ENCODE assay signal across 13 cellular contexts in the genomic region with DNA sequence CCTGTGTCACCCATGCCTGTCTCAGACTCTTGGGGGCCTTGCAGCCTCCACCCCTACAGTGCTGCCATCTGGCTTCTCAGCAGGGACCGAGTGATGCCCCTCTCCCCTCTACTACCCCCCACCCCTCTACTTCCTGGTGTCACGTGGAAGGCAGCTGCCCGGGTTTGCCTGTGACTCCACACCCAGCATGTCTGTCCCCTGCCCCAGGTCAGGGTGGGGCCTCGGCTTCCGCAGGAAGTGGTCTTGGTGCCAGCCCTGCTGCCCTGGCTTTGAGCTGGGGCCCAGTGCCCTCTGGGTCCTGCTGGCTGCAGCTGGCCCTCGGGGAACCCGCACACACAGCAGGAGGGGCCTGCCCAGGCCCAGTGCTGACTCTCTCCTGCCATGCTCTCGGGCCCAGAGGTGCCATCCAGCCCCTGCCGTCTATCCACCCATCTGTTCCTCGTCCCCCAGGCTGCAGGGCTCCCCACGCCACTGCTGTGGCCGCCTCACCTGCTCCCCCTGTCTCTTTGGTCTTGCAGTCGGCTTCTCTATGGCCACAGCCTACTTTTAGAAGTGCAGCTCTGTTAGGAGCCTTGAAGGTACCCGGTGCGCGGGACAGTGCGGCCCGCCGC. TPM values are rescaled to one million over a fixed set of nuclear protein-coding genes. Genes with fewer than 3 reads are reported as not detected.
DNase-seq lines count a peak whose midpoint lies in the region; ATAC-seq and FAIRE-seq lines count a peak whose summit lies in the region.
"Had no signal": no experiment of that assay in that cellular context is flagged by ENCODE, and none has a peak within 500 bp of the region (broad histone marks: within the 10 kb centered on the region; RNA-seq: fewer than 3 reads in every experiment).

No MANE protein-coding gene starts in this region.

- no peaks in the 10 kb centered on the region for H3K27me3 Mint-ChIP-seq in IgD-negative memory B cell
- no peaks in the 10 kb centered on the region for H3K27me3 Mint-ChIP-seq in naive B cell

- peak overlapping the region in 2 of 4 donors; percentile 85 to 88 for H3K4me3 Mint-ChIP-seq in IgD-negative memory B cell
- peak overlapping the region in 7 of 8 donors; percentile 25 to 81 (median 57) for H3K4me3 Mint-ChIP-seq in naive B cell
- H3K4me3 Mint-ChIP-seq: WTC11 had no signal

- H3K4me1 Mint-ChIP-seq in IgD-negative memory B cell (peaks cover 17 to 30% (median 25%) of the 10 kb centered on the region in 3 donors), naive B cell (peaks cover 32 to 59% (median 43%) of the 10 kb centered on the region in 3 donors)
- H3K4me1 Mint-ChIP-seq: WTC11 had no signal

- no peak for ATAC-seq in naive B cell (ENCODE audit: low read depth in 2 of 2)
- ATAC-seq: WTC11 had no signal

- H3K36me3 Mint-ChIP-seq in IgD-negative memory B cell = no peaks in the 10 kb centered on the region
- H3K36me3 Mint-ChIP-seq in naive B cell = no peaks in the 10 kb centered on the region
- H3K36me3 Mint-ChIP-seq: WTC11 had no signal

- DNase-seq in NCI-H1417 (lab: John Stamatoyannopoulos, UW) (peak in 2 of 3 experiments; percentile 21 to 30), NCI-H1417 treated with DMSO at 0.1 percent for 48 hours (lab: John Stamatoyannopoulos, UW) (no peak), naive B cell (no peak), occipital lobe (lab: John Stamatoyannopoulos, UW) (no peak), frontal cortex (ENCODE audit: low spot score in 2 of 2) (no peak), SIG-M5 treated with dmso at 0.1 percent for 504 hours (lab: John Stamatoyannopoulos, UW; ENCODE audit: unreplicated experiment) (no peak)
- peak; percentile 42 for DNase-seq in activated CD4-positive, CD25-positive, alpha-beta regulatory T cell treated with anti-CD3 and anti-CD28 coated beads, Interleukin-2, amount 50 U/mL, for 72 hours
- DNase-seq: amniotic stem cell, NCI-H774 had no signal

- FAIRE-seq in frontal cortex (lab: Jason Lieb, UNC) = no peak

- H3K27ac Mint-ChIP-seq in IgD-negative memory B cell = peak overlapping the region in 2 of 3 donors; percentile 3 to 18
- H3K27ac Mint-ChIP-seq in naive B cell = peak overlapping the region in 4 of 6 donors; percentile 49 to 79 (median 72)
- H3K27ac Mint-ChIP-seq: WTC11 had no signal

- H3K9me3 Mint-ChIP-seq in IgD-negative memory B cell (no peaks in the 10 kb centered on the region), naive B cell (no peaks in the 10 kb centered on the region)
- H3K9me3 Mint-ChIP-seq: WTC11 had no signal

RNA-seq across cellular contexts. Expression of a gene that starts 24.0 kb away (rescaled TPM):
- polyA plus RNA-seq in IgD-negative memory B cell (0.66 TPM), naive B cell (ENCODE audit: low read depth in 6 of 6) (1 to 10 TPM in 5 of 6 donors, under 1 TPM in 1; 0.94 to 2.5 (median 1.6) TPM)
- total RNA-seq in occipital lobe (4.2 TPM), frontal cortex (9.0 TPM)
- total RNA-seq: SK-MEL-5 had no signal

RNA-seq across cellular contexts. Expression of a gene that starts 26.3 kb away (rescaled TPM):
- polyA plus RNA-seq in IgD-negative memory B cell (19.4 TPM), naive B cell (ENCODE audit: low read depth in 6 of 6) (10 to 100 TPM in 3 of 6 donors, 1 to 10 TPM in 3; 8.6 to 22.2 (median 9.9) TPM)
- total RNA-seq in occipital lobe (26.0 TPM), frontal cortex (32.6 TPM)

RNA-seq across cellular contexts. Expression of a gene that starts 30.0 kb away (rescaled TPM):
- polyA plus RNA-seq in IgD-negative memory B cell (not detected), naive B cell (ENCODE audit: low read depth in 6 of 6) (not detected)
- total RNA-seq in occipital lobe (25.4 TPM), frontal cortex (41.2 TPM)
- total RNA-seq: omental fat pad, SK-MEL-5, WTC11 had no signal

RNA-seq across cellular contexts. Expression of a gene that starts 56.1 kb away (rescaled TPM):
- polyA plus RNA-seq in IgD-negative memory B cell (63.3 TPM), naive B cell (ENCODE audit: low read depth in 6 of 6) (10 to 100 TPM; 40.7 to 75.6 (median 50.4) TPM)
- total RNA-seq in occipital lobe (2.0 TPM), frontal cortex (2.4 TPM)

Comparison
In these comparisons a context has a peak if more than half of its experiments do, and no peak if none do; other contexts are left out.
1. DNase-seq: peak in NCI-H1417 (2 of 3) and activated CD4-positive, CD25-positive, alpha-beta regulatory T cell treated with anti-CD3 and anti-CD28 coated beads, Interleukin-2, amount 50 U/mL, for 72 hours (single experiment); none in NCI-H1417 treated with DMSO at 0.1 percent for 48 hours (single experiment), naive B cell (single experiment), occipital lobe (single experiment), frontal cortex (0 of 2) and SIG-M5 treated with dmso at 0.1 percent for 504 hours (single experiment).